Comparison of ENCODE assay signal across 2 cellular contexts in the genomic region with DNA sequence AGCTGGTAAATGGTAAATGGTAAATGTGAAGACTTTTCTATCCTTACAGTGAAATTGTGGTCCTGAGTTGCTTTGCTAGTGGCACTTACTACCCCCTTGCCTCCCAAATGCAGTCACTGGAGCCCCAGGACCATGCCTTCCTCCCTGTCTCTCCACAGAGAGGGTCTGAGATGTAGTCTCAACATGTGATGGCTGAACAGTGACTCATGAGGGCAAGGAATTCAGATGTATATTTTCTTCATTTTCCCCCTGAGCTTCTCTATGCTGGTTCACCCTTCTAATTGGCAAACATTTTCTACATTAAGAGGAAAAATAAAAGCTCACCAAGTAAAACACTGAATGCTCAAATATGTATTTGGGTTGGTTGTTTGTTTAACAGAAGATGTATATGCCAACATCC.
TF ChIP-seq lines count a peak whose summit lies in the region.

No MANE protein-coding gene starts in this region.

TF ChIP-seq in IMR-90, 13 proteins besides CTCF, POLR2A, EP300 and RAD21 (continued from another document):
- TF ChIP-seq, protein P1, sequence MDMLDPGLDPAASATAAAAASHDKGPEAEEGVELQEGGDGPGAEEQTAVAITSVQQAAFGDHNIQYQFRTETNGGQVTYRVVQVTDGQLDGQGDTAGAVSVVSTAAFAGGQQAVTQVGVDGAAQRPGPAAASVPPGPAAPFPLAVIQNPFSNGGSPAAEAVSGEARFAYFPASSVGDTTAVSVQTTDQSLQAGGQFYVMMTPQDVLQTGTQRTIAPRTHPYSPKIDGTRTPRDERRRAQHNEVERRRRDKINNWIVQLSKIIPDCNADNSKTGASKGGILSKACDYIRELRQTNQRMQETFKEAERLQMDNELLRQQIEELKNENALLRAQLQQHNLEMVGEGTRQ (IDR thresholded peaks at IDR 0.05; ENCODE audit: low read depth, low read length) = peak; percentile 11; the same call in 1 of the 2 replicates
- TF ChIP-seq, protein P2, sequence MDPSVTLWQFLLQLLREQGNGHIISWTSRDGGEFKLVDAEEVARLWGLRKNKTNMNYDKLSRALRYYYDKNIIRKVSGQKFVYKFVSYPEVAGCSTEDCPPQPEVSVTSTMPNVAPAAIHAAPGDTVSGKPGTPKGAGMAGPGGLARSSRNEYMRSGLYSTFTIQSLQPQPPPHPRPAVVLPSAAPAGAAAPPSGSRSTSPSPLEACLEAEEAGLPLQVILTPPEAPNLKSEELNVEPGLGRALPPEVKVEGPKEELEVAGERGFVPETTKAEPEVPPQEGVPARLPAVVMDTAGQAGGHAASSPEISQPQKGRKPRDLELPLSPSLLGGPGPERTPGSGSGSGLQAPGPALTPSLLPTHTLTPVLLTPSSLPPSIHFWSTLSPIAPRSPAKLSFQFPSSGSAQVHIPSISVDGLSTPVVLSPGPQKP (IDR thresholded peaks at IDR 0.05; ENCODE audit: borderline replicate concordance, low read depth, low read length) = no peak
- TF ChIP-seq CHD1 (IDR thresholded peaks at IDR 0.05; ENCODE audit: low read depth, low read length) (no peak), SMC3 (IDR thresholded peaks at IDR 0.05; ENCODE audit: low read depth, low read length) (no peak)

TF ChIP-seq in HEK293T, 16 proteins besides CTCF, POLR2A, EP300 and RAD21 (continued from another document):
- TF ChIP-seq, protein P3, sequence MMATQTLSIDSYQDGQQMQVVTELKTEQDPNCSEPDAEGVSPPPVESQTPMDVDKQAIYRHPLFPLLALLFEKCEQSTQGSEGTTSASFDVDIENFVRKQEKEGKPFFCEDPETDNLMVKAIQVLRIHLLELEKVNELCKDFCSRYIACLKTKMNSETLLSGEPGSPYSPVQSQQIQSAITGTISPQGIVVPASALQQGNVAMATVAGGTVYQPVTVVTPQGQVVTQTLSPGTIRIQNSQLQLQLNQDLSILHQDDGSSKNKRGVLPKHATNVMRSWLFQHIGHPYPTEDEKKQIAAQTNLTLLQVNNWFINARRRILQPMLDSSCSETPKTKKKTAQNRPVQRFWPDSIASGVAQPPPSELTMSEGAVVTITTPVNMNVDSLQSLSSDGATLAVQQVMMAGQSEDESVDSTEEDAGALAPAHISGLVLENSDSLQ (IDR thresholded peaks at IDR 0.05) = no peak
- TF ChIP-seq FOXK2 (IDR thresholded peaks at IDR 0.05) = no peak
- TF ChIP-seq FOXA1 (IDR thresholded peaks at IDR 0.05) = no peak
- no peak for TF ChIP-seq TARDBP (IDR thresholded peaks at IDR 0.05)
- TF ChIP-seq SUZ12 (IDR thresholded peaks at IDR 0.05) = no peak
- TF ChIP-seq ARNT (IDR thresholded peaks at IDR 0.05) = no peak
